ENCODE assay signal across 8 cellular contexts in genomic region chr5:108382784-108383358, GRCh38. TPM values are rescaled to one million over a fixed set of nuclear protein-coding genes. Genes with fewer than 3 reads are reported as not detected.
DNase-seq lines count a peak whose midpoint lies in the region; ATAC-seq lines count a peak whose summit lies in the region.

No MANE protein-coding gene starts in this region.

- H3K4me1 ChIP-seq in CD4-positive, CD25-positive, alpha-beta regulatory T cell (ENCODE audit: control insufficient read depth, insufficient read depth, low read length, poor library complexity, severe bottlenecking) = peaks cover 27% of the 10 kb centered on the region
- H3K4me1 ChIP-seq in duodenal mucosa (ENCODE audit: control insufficient read depth in 1 of 2, insufficient read depth in 2 of 2, low read length in 2 of 2) = peaks cover 15 to 20% of the 10 kb centered on the region in 2 donors

- peak; percentile 2 to 5 for ATAC-seq in CD4-positive, CD25-positive, alpha-beta regulatory T cell (ENCODE audit: low read depth in 2 of 2)
- ATAC-seq in GM21723 (IDR thresholded peaks at IDR 0.05; ENCODE audit: unreplicated experiment) = peak; percentile 10
- peak; percentile 32 to 34 for ATAC-seq in naive B cell (ENCODE audit: low read depth in 2 of 2)
- ATAC-seq in HG03571 (IDR thresholded peaks at IDR 0.05; ENCODE audit: unreplicated experiment) = no peak
- no peak for ATAC-seq in HG03565 (IDR thresholded peaks at IDR 0.05; ENCODE audit: unreplicated experiment)

- peaks cover 0 to 4% (median 0%) of the 10 kb centered on the region in 7 donors for H3K9me3 Mint-ChIP-seq in CD4-positive, CD25-positive, alpha-beta regulatory T cell
- H3K9me3 Mint-ChIP-seq in naive B cell = no peaks in the 10 kb centered on the region

- H3K4me3 ChIP-seq in CD4-positive, CD25-positive, alpha-beta regulatory T cell (ENCODE audit: low read depth, low read length) = peak overlapping the region; percentile 97
- peak overlapping the region; percentile 81 to 86 for H3K4me3 ChIP-seq in duodenal mucosa (ENCODE audit: low read depth in 1 of 2, low read length in 2 of 2)

- peaks cover 5% of the 10 kb centered on the region for H3K27me3 Mint-ChIP-seq in CD4-positive, CD25-positive, alpha-beta regulatory T cell
- H3K27me3 Mint-ChIP-seq in naive B cell = no peaks in the 10 kb centered on the region

- peak overlapping the region; percentile 88 to 97 (median 89) for H3K4me3 Mint-ChIP-seq in CD4-positive, CD25-positive, alpha-beta regulatory T cell
- H3K4me3 Mint-ChIP-seq in naive B cell = peak overlapping the region; percentile 80 to 99 (median 96)

- no peaks in the 10 kb centered on the region for H3K27me3 ChIP-seq in CD4-positive, CD25-positive, alpha-beta regulatory T cell (ENCODE audit: control insufficient read depth, insufficient read depth, low read length)
- H3K27me3 ChIP-seq in duodenal mucosa (ENCODE audit: control insufficient read depth in 1 of 2, insufficient read depth in 2 of 2, low read length in 2 of 2) = no peaks in the 10 kb centered on the region

- peak in 2 of 3 donors; percentile 46 to 67 for DNase-seq in CD4-positive, CD25-positive, alpha-beta regulatory T cell
- DNase-seq in RKO (ENCODE audit: low spot score) (peak; percentile 51), naive B cell (peak; percentile 54), SHP77 treated with DMSO at 0.1 percent for 48 hours (lab: John Stamatoyannopoulos, UW) (no peak)

- no peaks in the 10 kb centered on the region for H3K9me3 ChIP-seq in CD4-positive, CD25-positive, alpha-beta regulatory T cell (ENCODE audit: control insufficient read depth in 2 of 2, low read length in 2 of 2)
- no peaks in the 10 kb centered on the region for H3K9me3 ChIP-seq in duodenal mucosa (ENCODE audit: control insufficient read depth in 1 of 2, low read length in 2 of 2)

- peaks cover 18 to 52% (median 37%) of the 10 kb centered on the region in 4 donors for H3K4me1 Mint-ChIP-seq in CD4-positive, CD25-positive, alpha-beta regulatory T cell
- H3K4me1 Mint-ChIP-seq in naive B cell = peaks cover 16 to 38% (median 36%) of the 10 kb centered on the region in 3 donors

- no peaks in the 10 kb centered on the region for H3K36me3 ChIP-seq in CD4-positive, CD25-positive, alpha-beta regulatory T cell (ENCODE audit: control insufficient read depth, insufficient read depth, low read length)
- no peaks in the 10 kb centered on the region for H3K36me3 ChIP-seq in duodenal mucosa (ENCODE audit: control insufficient read depth in 1 of 2, insufficient read depth in 2 of 2, low read length in 2 of 2)

- H3K27ac ChIP-seq in CD4-positive, CD25-positive, alpha-beta regulatory T cell (ENCODE audit: insufficient read depth, low read length, poor library complexity, severe bottlenecking) = peak overlapping the region; percentile 97
- peak overlapping the region; percentile 99 for H3K27ac ChIP-seq in duodenal mucosa (ENCODE audit: low read depth, low read length)

- peak overlapping the region; percentile 82 to 92 for H3K9ac ChIP-seq in duodenal mucosa (ENCODE audit: low read depth in 1 of 2, low read length in 2 of 2)

- peaks cover 6% of the 10 kb centered on the region for H3K36me3 Mint-ChIP-seq in CD4-positive, CD25-positive, alpha-beta regulatory T cell
- H3K36me3 Mint-ChIP-seq in naive B cell = peaks cover 0 to 4% of the 10 kb centered on the region in 2 donors

- peak overlapping the region; percentile 95 to 97 (median 95) for H3K27ac Mint-ChIP-seq in CD4-positive, CD25-positive, alpha-beta regulatory T cell
- peak overlapping the region; percentile 91 to 99 (median 98) for H3K27ac Mint-ChIP-seq in naive B cell

RNA-seq across cellular contexts. Expression of gene FBXL17, which starts 1.0 kb away (rescaled TPM):
- total RNA-seq in CD4-positive, CD25-positive, alpha-beta regulatory T cell = 27.7 TPM
- 10 to 100 TPM in 1 of 4 donors, 1 to 10 TPM in 3; 3.8 to 14.0 (median 5.7) TPM for polyA plus RNA-seq in CD4-positive, CD25-positive, alpha-beta regulatory T cell
- 10 to 100 TPM in 2 of 6 donors, 1 to 10 TPM in 4; 7.6 to 13.6 (median 8.8) TPM for polyA plus RNA-seq in naive B cell (ENCODE audit: low read depth in 6 of 6)

Comparison
In these comparisons a context has a peak if more than half of its experiments do, and no peak if none do; other contexts are left out.
1. ATAC-seq: peak in CD4-positive, CD25-positive, alpha-beta regulatory T cell (2 of 2), GM21723 (single experiment) and naive B cell (2 of 2); none in HG03571 (single experiment) and HG03565 (single experiment).